In the genomic region with DNA sequence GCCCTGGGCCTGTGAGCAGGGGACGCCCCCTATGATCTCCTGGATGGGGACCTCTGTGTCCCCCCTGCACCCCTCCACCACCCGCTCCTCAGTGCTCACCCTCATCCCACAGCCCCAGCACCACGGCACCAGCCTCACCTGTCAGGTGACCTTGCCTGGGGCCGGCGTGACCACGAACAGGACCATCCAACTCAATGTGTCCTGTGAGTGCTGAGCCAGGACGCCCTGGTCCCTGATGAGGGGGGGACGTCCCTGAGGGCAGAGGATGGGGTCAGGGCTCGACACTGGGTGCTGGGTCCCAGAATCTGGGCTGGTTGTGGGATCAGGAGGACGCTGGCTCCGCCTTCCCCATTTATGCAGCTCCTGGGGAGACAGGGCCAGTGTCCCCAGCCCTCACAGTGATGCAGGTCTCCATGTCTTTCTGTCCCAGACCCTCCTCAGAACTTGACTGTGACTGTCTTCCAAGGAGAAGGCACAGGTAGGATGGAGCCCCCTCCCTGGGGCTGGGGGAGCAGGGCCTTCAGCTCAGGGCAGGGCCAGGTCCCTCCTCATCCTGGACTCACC, we compare ENCODE assay signal across 28 cellular contexts. TPM values are rescaled to one million over a fixed set of nuclear protein-coding genes. Genes with fewer than 3 reads are reported as not detected.
"Had no signal": no experiment of that assay in that cellular context is flagged by ENCODE, and none has a peak within 500 bp of the region (broad histone marks: within the 10 kb centered on the region; RNA-seq: fewer than 3 reads in every experiment).

No MANE protein-coding gene starts in this region.

- H3K36me3 Mint-ChIP-seq: activated CD4-positive, alpha-beta memory T cell treated with anti-CD3 and anti-CD28 coated beads for 36 hours; activated naive CD4-positive, alpha-beta T cell treated with anti-CD3 and anti-CD28 coated beads, Interleukin-2, amount 50 U/mL, for 72 hours had no signal

- H3K27ac Mint-ChIP-seq: activated B cell treated with CpG ODN at 0.5 μM for 24 hours; activated CD4-positive, alpha-beta memory T cell treated with anti-CD3 and anti-CD28 coated beads for 36 hours; activated CD4-positive, alpha-beta T cell treated with anti-CD3 and anti-CD28 coated beads, Interleukin-2, amount 10 ng/mL, durations not matched to agents 24 days and 14 days; activated naive CD4-positive, alpha-beta T cell treated with anti-CD3 and anti-CD28 coated beads, Interleukin-2, amount 50 U/mL, for 72 hours; activated naive CD8-positive, alpha-beta T cell treated with anti-CD3 and anti-CD28 coated beads, Interleukin-2, amount 50 U/mL, for 24 hours; activated T-helper 1 cell treated with anti-CD3 and anti-CD28 coated beads, Interleukin-12 subunit alpha, Interleukin-12 subunit beta, Interleukin-2, Interleukin-4 antibody, amounts not matched to agents 30 ng/mL and 10 ng/mL and 1 ng/mL, durations not matched to agents 14 hours and 24 hours and 36 hours; T-helper 17 cell had no signal

- H3K4me3 Mint-ChIP-seq: activated B cell treated with CpG ODN at 0.5 μM for 24 hours; activated CD4-positive, alpha-beta memory T cell treated with anti-CD3 and anti-CD28 coated beads for 36 hours; activated CD4-positive, alpha-beta T cell treated with anti-CD3 and anti-CD28 coated beads, Interleukin-2, amount 10 ng/mL, durations not matched to agents 24 days and 14 days; activated naive CD8-positive, alpha-beta T cell treated with anti-CD3 and anti-CD28 coated beads, Interleukin-2, amount 50 U/mL, for 24 hours; activated T-helper 1 cell treated with anti-CD3 and anti-CD28 coated beads, Interleukin-12 subunit alpha, Interleukin-12 subunit beta, Interleukin-2, Interleukin-4 antibody, amounts not matched to agents 30 ng/mL and 10 ng/mL and 1 ng/mL, durations not matched to agents 14 hours and 24 hours and 36 hours had no signal

- H3K4me1 Mint-ChIP-seq: activated CD4-positive, alpha-beta T cell treated with anti-CD3 and anti-CD28 coated beads, Interleukin-2, amount 10 ng/mL, durations not matched to agents 24 days and 14 days had no signal

- ATAC-seq: activated naive CD4-positive, alpha-beta T cell treated with anti-CD3 and anti-CD28 coated beads, Interleukin-2, amount 50 U/mL, for 72 hours; activated naive CD8-positive, alpha-beta T cell treated with anti-CD3 and anti-CD28 coated beads, Interleukin-2, amount 50 U/mL, for 24 hours; body of pancreas; T-helper 17 cell had no signal

- H3K27me3 Mint-ChIP-seq: activated naive CD8-positive, alpha-beta T cell treated with anti-CD3 and anti-CD28 coated beads, Interleukin-2, amount 50 U/mL, for 24 hours had no signal

- H3K9me3 Mint-ChIP-seq: activated B cell treated with CpG ODN at 0.5 μM for 24 hours; activated CD4-positive, alpha-beta memory T cell treated with anti-CD3 and anti-CD28 coated beads for 36 hours; activated CD4-positive, alpha-beta T cell treated with anti-CD3 and anti-CD28 coated beads, Interleukin-2, amount 10 ng/mL, durations not matched to agents 24 days and 14 days; activated naive CD4-positive, alpha-beta T cell treated with anti-CD3 and anti-CD28 coated beads, Interleukin-2, amount 50 U/mL, for 72 hours; activated naive CD8-positive, alpha-beta T cell treated with anti-CD3 and anti-CD28 coated beads, Interleukin-2, amount 50 U/mL, for 24 hours; activated T-helper 1 cell treated with anti-CD3 and anti-CD28 coated beads, Interleukin-12 subunit alpha, Interleukin-12 subunit beta, Interleukin-2, Interleukin-4 antibody, amounts not matched to agents 30 ng/mL and 10 ng/mL and 1 ng/mL, durations not matched to agents 14 hours and 24 hours and 36 hours had no signal

- DNase-seq: activated B cell treated with CpG ODN at 0.5 μM for 24 hours; activated CD4-positive, alpha-beta memory T cell treated with anti-CD3 and anti-CD28 coated beads for 36 hours; activated CD4-positive, alpha-beta T cell treated with anti-CD3 and anti-CD28 coated beads for 1 hour; activated CD4-positive, alpha-beta T cell treated with anti-CD3 and anti-CD28 coated beads, Interleukin-2, amount 10 ng/mL, durations not matched to agents 24 days and 14 days; activated CD8-positive, alpha-beta memory T cell treated with anti-CD3 and anti-CD28 coated beads, Interleukin-2, amount 50 U/mL, for 4 hours; activated effector memory CD4-positive, alpha-beta T cell treated with Interleukin-2 at 50 U/mL for 16 hours; activated naive CD4-positive, alpha-beta T cell; activated naive CD8-positive, alpha-beta T cell treated with anti-CD3 and anti-CD28 coated beads, Interleukin-2, amount 50 U/mL, for 24 hours; activated T-cell treated with anti-CD3 and anti-CD28 coated beads, Interleukin-2, amount 50 U/mL, for 1 hour; amniotic stem cell; body of pancreas; Kasumi-1; KBM-7; NCI-H1092; NCI-H1417; NCI-H1930; NCI-H2171 treated with DMSO at 0.1 percent for 48 hours; NCI-H345; NCI-H510A; NCI-H526 treated with DMSO at 0.1 percent for 48 hours; NCI-H82; Peyer's patch; SIG-M5; T-helper 17 cell; T-helper 9 cell had no signal

RNA-seq across cellular contexts. Expression of a gene that starts 2.5 kb away (rescaled TPM):
- total RNA-seq: activated B cell treated with CpG ODN at 0.5 μM for 24 hours; activated CD4-positive, alpha-beta memory T cell treated with anti-CD3 and anti-CD28 coated beads for 36 hours; activated CD4-positive, alpha-beta T cell treated with anti-CD3 and anti-CD28 coated beads, Interleukin-2, amount 10 ng/mL, durations not matched to agents 24 days and 14 days; activated CD8-positive, alpha-beta memory T cell treated with anti-CD3 and anti-CD28 coated beads for 36 hours; activated T-helper 1 cell treated with anti-CD3 and anti-CD28 coated beads, Interleukin-12 subunit alpha, Interleukin-12 subunit beta, Interleukin-2, Interleukin-4 antibody, amounts not matched to agents 30 ng/mL and 10 ng/mL and 1 ng/mL, durations not matched to agents 14 hours and 24 hours and 36 hours; body of pancreas; Peyer's patch had no signal
